Comparison of ENCODE assay signal across 19 cellular contexts in genomic region chr3:43958005-43958770, GRCh38.
"Had no signal": no experiment of that assay in that cellular context is flagged by ENCODE, and none has a peak within 500 bp of the region (broad histone marks: within the 10 kb centered on the region; RNA-seq: fewer than 3 reads in every experiment).

No MANE protein-coding gene starts in this region.

- H3K9me3 Mint-ChIP-seq: memory B cell; natural killer cell; stimulated activated effector memory CD8-positive, alpha-beta T cell treated with anti-CD3 and anti-CD28 coated beads, Interleukin-12 subunit alpha, Interleukin-12 subunit beta, amount 100 ng/mL, for 72 hours had no signal

- H3K36me3 ChIP-seq: brain microvascular endothelial cell, left lung, right atrium auricular region, thyroid gland, vagina had no signal

- H3K4me1 ChIP-seq: left lung, vagina had no signal

- H3K36me3 Mint-ChIP-seq: activated naive CD8-positive, alpha-beta T cell; memory B cell; natural killer cell; stimulated activated effector memory CD8-positive, alpha-beta T cell treated with anti-CD3 and anti-CD28 coated beads, Interleukin-12 subunit alpha, Interleukin-12 subunit beta, amount 100 ng/mL, for 72 hours had no signal

- DNase-seq: activated CD4-positive, alpha-beta T cell treated with anti-CD3 and anti-CD28 coated beads, Interleukin-2, amount 50 U/mL, for 4 hours; activated CD4-positive, CD25-positive, alpha-beta regulatory T cell; activated gamma-delta T cell; activated T-cell treated with anti-CD3 and anti-CD28 coated beads, Interleukin-2, amount 50 U/mL, for 1 hour; brain microvascular endothelial cell; foreskin fibroblast; left lung; natural killer cell; small intestine; thyroid gland had no signal

- H3K27ac ChIP-seq: brain microvascular endothelial cell, left lung, right atrium auricular region, thyroid gland, vagina had no signal

- H3K4me3 Mint-ChIP-seq: activated naive CD8-positive, alpha-beta T cell; memory B cell; natural killer cell; stimulated activated effector memory CD8-positive, alpha-beta T cell treated with anti-CD3 and anti-CD28 coated beads, Interleukin-12 subunit alpha, Interleukin-12 subunit beta, amount 100 ng/mL, for 72 hours had no signal

- H3K27ac Mint-ChIP-seq: activated naive CD8-positive, alpha-beta T cell; memory B cell; natural killer cell; stimulated activated effector memory CD8-positive, alpha-beta T cell treated with anti-CD3 and anti-CD28 coated beads, Interleukin-12 subunit alpha, Interleukin-12 subunit beta, amount 100 ng/mL, for 72 hours had no signal

- H3K4me3 ChIP-seq: left lung, right atrium auricular region, thyroid gland, vagina had no signal

- H3K9me3 ChIP-seq: left lung, right atrium auricular region, thyroid gland, vagina had no signal

- H3K27me3 ChIP-seq: brain microvascular endothelial cell, right atrium auricular region, thyroid gland, vagina had no signal

- FAIRE-seq: endometrium, islet of Langerhans, small intestine, TTC549 had no signal

- ATAC-seq: esophagus mucosa; left lung; natural killer cell; stimulated activated effector memory CD8-positive, alpha-beta T cell treated with anti-CD3 and anti-CD28 coated beads, Interleukin-12 subunit alpha, Interleukin-12 subunit beta, amount 100 ng/mL, for 72 hours had no signal

- H3K4me1 Mint-ChIP-seq: natural killer cell; stimulated activated effector memory CD8-positive, alpha-beta T cell treated with anti-CD3 and anti-CD28 coated beads, Interleukin-12 subunit alpha, Interleukin-12 subunit beta, amount 100 ng/mL, for 72 hours had no signal
